In genomic region chr19:15448778-15449619, GRCh38 we compare ENCODE assay signal across 8 cellular contexts. TPM values are rescaled to one million over a fixed set of nuclear protein-coding genes. Genes with fewer than 3 reads are reported as not detected.
DNase-seq lines count a peak whose midpoint lies in the region; ATAC-seq and TF ChIP-seq lines count a peak whose summit lies in the region.

No MANE protein-coding gene starts in this region.

- ATAC-seq in GM19328 (IDR thresholded peaks at IDR 0.05; ENCODE audit: unreplicated experiment) (peak; percentile 12), T-helper 17 cell (no peak), right cardiac atrium (no peak)

- 3% methylated on average over 43 of the region's 43 CpGs for WGBS in right cardiac atrium
- 5 to 23% (median 6%) methylated on average over 13 to 43 of the region's 43 CpGs for WGBS in spleen, 5 donors

- intact Hi-C loops in right cardiac atrium (cut with DNase I), result no loop called here
- intact Hi-C loops in spleen (cut with DNase I; ENCODE audit: low total_unique reads), result no loop called here

- H3K4me1 ChIP-seq in right cardiac atrium (ENCODE audit: control insufficient read depth, insufficient read depth, low read length), result peaks cover 7% of the 10 kb centered on the region
- peaks cover 0 to 55% (median 12%) of the 10 kb centered on the region in 6 donors for H3K4me1 ChIP-seq in spleen

- peaks cover 0 to 68% (median 23%) of the 10 kb centered on the region in 6 donors for H3K36me3 ChIP-seq in spleen

- no peak for TF ChIP-seq POLR2A in spleen (IDR thresholded peaks at IDR 0.05)

- no peaks in the 10 kb centered on the region for H3K27me3 ChIP-seq in right cardiac atrium (ENCODE audit: control insufficient read depth, insufficient read depth)
- H3K27me3 ChIP-seq in spleen (replicated peaks in 1 of 7), result no peaks in the 10 kb centered on the region

- H3K9me3 ChIP-seq in T-helper 17 cell (ENCODE audit: control insufficient read depth, low read length, poor library complexity, severe bottlenecking) (no peaks in the 10 kb centered on the region), right cardiac atrium (ENCODE audit: control insufficient read depth, low read length) (no peaks in the 10 kb centered on the region), spleen (no peaks in the 10 kb centered on the region)

- H3K27me3 Mint-ChIP-seq in T-helper 17 cell, result no peaks in the 10 kb centered on the region

- peak overlapping the region; percentile 32 for H3K27ac Mint-ChIP-seq in T-helper 17 cell

- TF ChIP-seq CTCF in AG09309 (IDR thresholded peaks at IDR 0.05; ENCODE audit: control insufficient read depth, insufficient read depth, low read depth, low read length, missing control alignments) (no peak), spleen (IDR thresholded peaks at IDR 0.05 in 8 of 11, conservative IDR thresholded peaks at IDR 0.05 in 3 of 11) (no peak)

- peak overlapping the region; percentile 58 for H3K4me3 ChIP-seq in AG09309 (ENCODE audit: control insufficient read depth, low read depth, low read length)
- peak overlapping the region; percentile 84 for H3K4me3 ChIP-seq in right cardiac atrium (ENCODE audit: low read length)
- peak overlapping the region; percentile 45 to 83 (median 58) for H3K4me3 ChIP-seq in spleen

- peaks cover 3% of the 10 kb centered on the region for H3K36me3 Mint-ChIP-seq in T-helper 17 cell (ENCODE audit: low read depth)

- H3K27ac ChIP-seq in right cardiac atrium (ENCODE audit: low read length) (peak overlapping the region; percentile 55), spleen (peak overlapping the region in 7 of 8 donors; percentile 36 to 93 (median 83))

- H3K4me1 Mint-ChIP-seq in T-helper 17 cell, result peaks cover 16% of the 10 kb centered on the region

- DNase-seq in AG09309 (ENCODE audit: low read depth) (no peak), T-helper 17 cell (no peak), right cardiac atrium (peak in 2 of 3 donors; percentile 77 to 86), spleen (peak; percentile 86), NOMO-1 treated with dmso at 0.1 percent for 144 hours (lab: John Stamatoyannopoulos, UW; ENCODE audit: unreplicated experiment) (no peak), NCI-H128 (lab: John Stamatoyannopoulos, UW; ENCODE audit: unreplicated experiment) (no peak), NCI-H2029 (lab: John Stamatoyannopoulos, UW) (no peak)

- H3K4me3 Mint-ChIP-seq in T-helper 17 cell, result peak overlapping the region; percentile 86

RNA-seq across cellular contexts. Expression of gene WIZ, which starts 0.8 kb away (rescaled TPM):
- total RNA-seq in T-helper 17 cell (10 to 100 TPM; 17.1 to 19.2 TPM), right cardiac atrium (10 to 100 TPM; 28.9 to 36.5 (median 33.3) TPM), spleen (10 to 100 TPM; 23.1 to 33.7 (median 26.9) TPM)
- polyA plus RNA-seq in right cardiac atrium (28.0 TPM), spleen (10 to 100 TPM in 1 of 3 donors, 1 to 10 TPM in 2; 6.6 to 14.8 (median 7.0) TPM)

RNA-seq across cellular contexts. Expression of gene RASAL3, which starts 15.3 kb away (rescaled TPM):
- total RNA-seq in T-helper 17 cell, result 100 to 1,000 TPM; 103 to 121 TPM
- 1 to 10 TPM in 2 of 4 donors, under 1 TPM in 2; 0.68 to 2.5 (median 1.3) TPM for total RNA-seq in right cardiac atrium
- polyA plus RNA-seq in right cardiac atrium, result 0.66 TPM
- 10 to 100 TPM; 43.9 to 79.1 (median 59.2) TPM for total RNA-seq in spleen
- 10 to 100 TPM; 31.7 to 66.8 (median 66.1) TPM for polyA plus RNA-seq in spleen

RNA-seq across cellular contexts. Expression of gene AKAP8L, which starts 30.2 kb away (rescaled TPM):
- total RNA-seq in T-helper 17 cell (100 to 1,000 TPM; 116 to 123 TPM), right cardiac atrium (100 to 1,000 TPM in 1 of 4 donors, 10 to 100 TPM in 3; 64.4 to 106 (median 86.1) TPM), spleen (100 to 1,000 TPM; 121 to 236 (median 140) TPM)
- polyA plus RNA-seq in right cardiac atrium (66.5 TPM), spleen (100 to 1,000 TPM in 1 of 3 donors, 10 to 100 TPM in 2; 41.2 to 131 (median 87.8) TPM)

RNA-seq across cellular contexts. Expression of gene PGLYRP2, which starts 30.3 kb away (rescaled TPM):
- total RNA-seq in T-helper 17 cell (not detected), right cardiac atrium (not detected), spleen (under 1 TPM in 2 of 7 donors, not detected in 5; 0.10 to 0.16 TPM)
- polyA plus RNA-seq in right cardiac atrium (not detected), spleen (under 1 TPM in 2 of 3 donors, not detected in 1; 0.02 to 0.06 TPM)

RNA-seq across cellular contexts. Expression of gene CYP4F22, which starts 59.3 kb away (rescaled TPM):
- total RNA-seq in T-helper 17 cell, result 1 to 10 TPM in 1 of 2 donors, under 1 TPM in 1; 0.44 to 1.4 TPM
- not detected for total RNA-seq in right cardiac atrium
- polyA plus RNA-seq in right cardiac atrium, result not detected
- total RNA-seq in spleen, result 1 to 10 TPM in 1 of 7 donors, under 1 TPM in 4, not detected in 2; 0.28 to 1.2 (median 0.37) TPM
- under 1 TPM; 0.10 to 0.17 (median 0.14) TPM for polyA plus RNA-seq in spleen

Comparison
In these comparisons a context has a peak if more than half of its experiments do, and no peak if none do; other contexts are left out.
1. DNase-seq: peak in right cardiac atrium (2 of 3) and spleen (single experiment); none in AG09309 (single experiment), T-helper 17 cell (0 of 3), NOMO-1 treated with dmso at 0.1 percent for 144 hours (single experiment), NCI-H128 (single experiment) and NCI-H2029 (single experiment).
2. RNA of gene RASAL3, which starts 15.3 kb away (total RNA-seq): 103 to 121 TPM in T-helper 17 cell and 43.9 to 79.1 TPM in spleen; 0.68 to 2.5 TPM in right cardiac atrium; every median in the first group is over 10 times any median in the second.
3. Peak in every context shown above with its lines, with median percentiles within 50 percentile points of each other: H3K4me3 ChIP-seq.